25 cellular contexts compared by ENCODE assay signal in the genomic region with DNA sequence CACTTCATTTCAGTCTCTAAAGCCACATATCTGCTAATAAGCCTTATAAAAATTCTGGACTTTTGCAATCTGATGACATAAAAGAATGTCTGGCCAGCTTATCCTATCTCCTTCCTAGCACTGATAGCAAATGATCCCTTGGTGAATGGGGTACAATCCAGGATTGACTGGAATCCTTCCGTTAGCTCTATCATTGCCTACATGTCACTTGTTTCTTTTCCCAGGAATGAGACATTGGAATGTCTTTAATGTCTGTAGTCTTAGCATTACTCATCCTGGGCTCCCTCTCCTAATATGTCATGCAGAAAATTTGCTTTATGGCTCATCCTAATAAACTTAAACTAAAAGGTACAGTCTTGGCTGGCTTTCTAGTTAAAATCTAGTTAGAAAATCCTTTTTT. TPM values are rescaled to one million over a fixed set of nuclear protein-coding genes. Genes with fewer than 3 reads are reported as not detected.
DNase-seq lines count a peak whose midpoint lies in the region; ATAC-seq and TF ChIP-seq lines count a peak whose summit lies in the region.
"Had no signal": no experiment of that assay in that cellular context is flagged by ENCODE, and none has a peak within 500 bp of the region (broad histone marks: within the 10 kb centered on the region; RNA-seq: fewer than 3 reads in every experiment).

No MANE protein-coding gene starts in this region.

- TF ChIP-seq EP300 in SK-N-SH (IDR thresholded peaks at IDR 0.05; ENCODE audit: borderline replicate concordance in 1 of 2, low read depth in 1 of 2, low read length in 1 of 2): no peak

- TF ChIP-seq POLR2A in esophagus squamous epithelium (IDR thresholded peaks at IDR 0.05): no peak

- ATAC-seq in SK-N-SH treated with all-trans-retinoic acid at 6 μM for 48 hours: peak; percentile 65
- ATAC-seq: CD8-positive, alpha-beta T cell; HepG2; lower lobe of right lung; T-helper 17 cell had no signal

- H3K9me3 ChIP-seq in SK-N-SH: no peaks in the 10 kb centered on the region
- H3K9me3 ChIP-seq in hepatocyte (ENCODE audit: low read depth): no peaks in the 10 kb centered on the region
- no peaks in the 10 kb centered on the region for H3K9me3 ChIP-seq in esophagus squamous epithelium
- no peaks in the 10 kb centered on the region for H3K9me3 ChIP-seq in right atrium auricular region
- H3K9me3 ChIP-seq: lower lobe of right lung had no signal

- TF ChIP-seq CTCF in SK-N-SH (IDR thresholded peaks at IDR 0.05) (no peak), hepatocyte (IDR thresholded peaks at IDR 0.05; ENCODE audit: poor library complexity) (no peak), esophagus squamous epithelium (IDR thresholded peaks at IDR 0.05) (no peak), right atrium auricular region (IDR thresholded peaks at IDR 0.05) (no peak)

- intact Hi-C loops in esophagus squamous epithelium (cut with DNase I): no loop called here

- H3K4me2 ChIP-seq in SK-N-SH (no peak overlapping the region), hepatocyte (no peak overlapping the region)

- WGBS in SK-N-SH (ENCODE audit: low lambda C conversion rate): 14% methylated on average over 1 of the region's 1 CpG
- 71% methylated on average over 1 of the region's 1 CpG for WGBS in hepatocyte (ENCODE audit: low lambda C conversion rate, missing lambda C conversion rate)
- WGBS in esophagus squamous epithelium, 2 donors: 56 to 75% methylated on average over 1 of the region's 1 CpG

- H2AFZ ChIP-seq in SK-N-SH (ENCODE audit: low read depth): no peak overlapping the region
- no peak overlapping the region for H2AFZ ChIP-seq in hepatocyte

- no peak for TF ChIP-seq RAD21 in SK-N-SH (IDR thresholded peaks at IDR 0.05; ENCODE audit: low read length)

- H3K4me1 ChIP-seq in SK-N-SH (ENCODE audit: control insufficient read depth in 1 of 2, insufficient read depth in 2 of 2, low read depth in 1 of 2, low read length in 1 of 2): no peaks in the 10 kb centered on the region; a peak in 1 of 4 replicates
- H3K4me1 ChIP-seq in hepatocyte (ENCODE audit: insufficient read depth): no peaks in the 10 kb centered on the region
- no peaks in the 10 kb centered on the region for H3K4me1 ChIP-seq in esophagus squamous epithelium
- no peaks in the 10 kb centered on the region for H3K4me1 ChIP-seq in right atrium auricular region
- H3K4me1 ChIP-seq: lower lobe of right lung, spleen had no signal

- no peak overlapping the region for H3K9ac ChIP-seq in SK-N-SH

- no peaks in the 10 kb centered on the region for H3K9me2 ChIP-seq in SK-N-SH
- no peaks in the 10 kb centered on the region for H3K9me2 ChIP-seq in hepatocyte (replicated peaks; ENCODE audit: insufficient read depth)

- H3K27me3 ChIP-seq in SK-N-SH (ENCODE audit: insufficient read depth) (no peaks in the 10 kb centered on the region), hepatocyte (no peaks in the 10 kb centered on the region), esophagus squamous epithelium (no peaks in the 10 kb centered on the region), right atrium auricular region (no peaks in the 10 kb centered on the region)
- H3K27me3 ChIP-seq: spleen had no signal

- no peaks in the 10 kb centered on the region for H3F3A ChIP-seq in SK-N-SH (replicated peaks; ENCODE audit: insufficient read depth)

- CTCF ChIA-PET in SK-N-SH (lab: Yijun Ruan, JAX): no interaction called here

- H3K36me3 ChIP-seq in SK-N-SH (replicated peaks in 1 of 2; ENCODE audit: control insufficient read depth in 1 of 2, insufficient read depth in 2 of 2, low read length in 1 of 2) (no peaks in the 10 kb centered on the region), hepatocyte (replicated peaks; ENCODE audit: insufficient read depth, low read depth) (no peaks in the 10 kb centered on the region), esophagus squamous epithelium (no peaks in the 10 kb centered on the region), right atrium auricular region (no peaks in the 10 kb centered on the region)
- H3K36me3 ChIP-seq: lower lobe of right lung, spleen had no signal

- H3K79me2 ChIP-seq in SK-N-SH (ENCODE audit: insufficient read depth) (no peaks in the 10 kb centered on the region), hepatocyte (no peaks in the 10 kb centered on the region)

- H3K27ac ChIP-seq in SK-N-SH (ENCODE audit: low read depth in 2 of 2, low read length in 1 of 2): no peak overlapping the region; a peak in 1 of 4 replicates
- H3K27ac ChIP-seq in hepatocyte: no peak overlapping the region
- H3K27ac ChIP-seq in esophagus squamous epithelium: no peak overlapping the region
- H3K27ac ChIP-seq in right atrium auricular region: no peak overlapping the region
- H3K27ac ChIP-seq: 22Rv1, lower lobe of right lung, spleen had no signal

- H3K4me3 ChIP-seq in SK-N-SH (ENCODE audit: low read depth in 2 of 2, low read length in 1 of 2) (no peak overlapping the region), hepatocyte (no peak overlapping the region), esophagus squamous epithelium (no peak overlapping the region), right atrium auricular region (no peak overlapping the region)
- H3K4me3 ChIP-seq: lower lobe of right lung, spleen had no signal

- H4K20me1 ChIP-seq in SK-N-SH (ENCODE audit: insufficient read depth) (no peaks in the 10 kb centered on the region), hepatocyte (ENCODE audit: insufficient read depth, poor library complexity, severe bottlenecking) (no peaks in the 10 kb centered on the region)

- no peak for DNase-seq in SK-N-SH
- peak; percentile 39 for DNase-seq in RKO (ENCODE audit: low spot score)
- DNase-seq in hepatocyte (ENCODE audit: low spot score): peak; percentile 12
- DNase-seq in esophagus squamous epithelium (lab: John Stamatoyannopoulos, UW): no peak
- no peak for DNase-seq in stimulated activated CD8-positive, alpha-beta memory T cell treated with anti-CD3 and anti-CD28 coated beads, Interleukin-4, amount 100 ng/mL, for 48 hours
- no peak for DNase-seq in hippocampal formation (lab: John Stamatoyannopoulos, UW)
- no peak for DNase-seq in right atrium auricular region (ENCODE audit: low spot score)
- DNase-seq: activated B cell treated with CpG ODN at 0.5 μM for 24 hours; activated naive CD8-positive, alpha-beta T cell treated with anti-CD3 and anti-CD28 coated beads, Interleukin-2, amount 10 ng/mL, durations not matched to agents 7 days and 5 days; caudate nucleus; CD8-positive, alpha-beta T cell; foreskin melanocyte; lower lobe of right lung; MV-4-11; naive B cell; NCI-H187 treated with DMSO at 0.1 percent for 48 hours; posterior cingulate gyrus; SHP77; spleen; T-helper 17 cell had no signal

- POLR2A ChIA-PET in SK-N-SH (lab: Yijun Ruan, JAX): no interaction called here

TF ChIP-seq in SK-N-SH treated with all-trans-retinoic acid at 6 μM for 48 hours, 23 proteins besides CTCF, POLR2A, EP300 and RAD21:
- TF ChIP-seq BACH2 (CRISPR knock-in tag; IDR thresholded peaks at IDR 0.05; ENCODE audit: borderline replicate concordance): no peak
- TF ChIP-seq TOX (CRISPR knock-in tag; IDR thresholded peaks at IDR 0.05; ENCODE audit: borderline replicate concordance): peak; percentile 81

TF ChIP-seq in SK-N-SH, 30 proteins besides CTCF, POLR2A, EP300 and RAD21 (continues in another document):
- TF ChIP-seq, protein P1, sequence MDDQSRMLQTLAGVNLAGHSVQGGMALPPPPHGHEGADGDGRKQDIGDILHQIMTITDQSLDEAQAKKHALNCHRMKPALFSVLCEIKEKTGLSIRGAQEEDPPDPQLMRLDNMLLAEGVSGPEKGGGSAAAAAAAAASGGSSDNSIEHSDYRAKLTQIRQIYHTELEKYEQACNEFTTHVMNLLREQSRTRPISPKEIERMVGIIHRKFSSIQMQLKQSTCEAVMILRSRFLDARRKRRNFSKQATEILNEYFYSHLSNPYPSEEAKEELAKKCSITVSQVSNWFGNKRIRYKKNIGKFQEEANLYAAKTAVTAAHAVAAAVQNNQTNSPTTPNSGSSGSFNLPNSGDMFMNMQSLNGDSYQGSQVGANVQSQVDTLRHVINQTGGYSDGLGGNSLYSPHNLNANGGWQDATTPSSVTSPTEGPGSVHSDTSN (IDR thresholded peaks at IDR 0.05): no peak
- TF ChIP-seq GATA2 (CRISPR knock-in tag; IDR thresholded peaks at IDR 0.05) (no peak), RXRA (IDR thresholded peaks at IDR 0.05; ENCODE audit: borderline replicate concordance, low read depth) (no peak), TEAD4 (IDR thresholded peaks at IDR 0.05; ENCODE audit: borderline replicate concordance, insufficient read depth) (no peak), EZH2phosphoT487 (IDR thresholded peaks at IDR 0.05; ENCODE audit: borderline replicate concordance, low read depth) (no peak)
- TF ChIP-seq, protein P2, sequence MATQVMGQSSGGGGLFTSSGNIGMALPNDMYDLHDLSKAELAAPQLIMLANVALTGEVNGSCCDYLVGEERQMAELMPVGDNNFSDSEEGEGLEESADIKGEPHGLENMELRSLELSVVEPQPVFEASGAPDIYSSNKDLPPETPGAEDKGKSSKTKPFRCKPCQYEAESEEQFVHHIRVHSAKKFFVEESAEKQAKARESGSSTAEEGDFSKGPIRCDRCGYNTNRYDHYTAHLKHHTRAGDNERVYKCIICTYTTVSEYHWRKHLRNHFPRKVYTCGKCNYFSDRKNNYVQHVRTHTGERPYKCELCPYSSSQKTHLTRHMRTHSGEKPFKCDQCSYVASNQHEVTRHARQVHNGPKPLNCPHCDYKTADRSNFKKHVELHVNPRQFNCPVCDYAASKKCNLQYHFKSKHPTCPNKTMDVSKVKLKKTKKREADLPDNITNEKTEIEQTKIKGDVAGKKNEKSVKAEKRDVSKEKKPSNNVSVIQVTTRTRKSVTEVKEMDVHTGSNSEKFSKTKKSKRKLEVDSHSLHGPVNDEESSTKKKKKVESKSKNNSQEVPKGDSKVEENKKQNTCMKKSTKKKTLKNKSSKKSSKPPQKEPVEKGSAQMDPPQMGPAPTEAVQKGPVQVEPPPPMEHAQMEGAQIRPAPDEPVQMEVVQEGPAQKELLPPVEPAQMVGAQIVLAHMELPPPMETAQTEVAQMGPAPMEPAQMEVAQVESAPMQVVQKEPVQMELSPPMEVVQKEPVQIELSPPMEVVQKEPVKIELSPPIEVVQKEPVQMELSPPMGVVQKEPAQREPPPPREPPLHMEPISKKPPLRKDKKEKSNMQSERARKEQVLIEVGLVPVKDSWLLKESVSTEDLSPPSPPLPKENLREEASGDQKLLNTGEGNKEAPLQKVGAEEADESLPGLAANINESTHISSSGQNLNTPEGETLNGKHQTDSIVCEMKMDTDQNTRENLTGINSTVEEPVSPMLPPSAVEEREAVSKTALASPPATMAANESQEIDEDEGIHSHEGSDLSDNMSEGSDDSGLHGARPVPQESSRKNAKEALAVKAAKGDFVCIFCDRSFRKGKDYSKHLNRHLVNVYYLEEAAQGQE (IDR thresholded peaks at IDR 0.05; ENCODE audit: low read depth, low read length): no peak

RNA-seq across cellular contexts. Expression of a gene that starts 14.8 kb away (rescaled TPM):
- not detected in 2 replicates for polyA plus RNA-seq in SK-N-SH (2012; rRNA removed)
- polyA plus RNA-seq in SK-N-SH (2012; cell fraction: cytosol; rRNA removed): not detected in 2 replicates
- not detected in 2 replicates for polyA plus RNA-seq in SK-N-SH (2012; cell fraction: nucleus; rRNA removed)
- 5.9 and 6.1 TPM in 2 replicates for total RNA-seq in hepatocyte
- polyA plus RNA-seq in hepatocyte: 1.1 and 1.3 TPM in 2 replicates
- total RNA-seq in esophagus squamous epithelium: 1 to 10 TPM in 1 of 4 donors, under 1 TPM in 3; 0.19 to 1.0 (median 0.70) TPM
- total RNA-seq in right atrium auricular region: 1 to 10 TPM in 1 of 2 donors, under 1 TPM in 1; 0.67 to 1.3 TPM
- total RNA-seq: activated B cell treated with CpG ODN at 0.5 μM for 24 hours; activated CD8-positive, alpha-beta memory T cell treated with anti-CD3 and anti-CD28 coated beads for 36 hours; activated naive CD8-positive, alpha-beta T cell treated with anti-CD3 and anti-CD28 coated beads, Interleukin-2, amount 10 ng/mL, durations not matched to agents 7 days and 5 days; activated T-helper 1 cell treated with anti-CD3 and anti-CD28 coated beads, Interleukin-12 subunit alpha, Interleukin-12 subunit beta, Interleukin-2, Interleukin-4 antibody, amounts not matched to agents 30 ng/mL and 10 ng/mL and 1 ng/mL, durations not matched to agents 14 hours and 24 hours and 36 hours; CD8-positive, alpha-beta T cell; HepG2; T-helper 17 cell had no signal
- polyA plus RNA-seq: HepG2 had no signal

Comparison
In these comparisons a context has a peak if more than half of its experiments do, and no peak if none do; other contexts are left out.
1. DNase-seq: peak in RKO (single experiment) and hepatocyte (single experiment); none in SK-N-SH (single experiment), esophagus squamous epithelium (single experiment), stimulated activated CD8-positive, alpha-beta memory T cell treated with anti-CD3 and anti-CD28 coated beads, Interleukin-4, amount 100 ng/mL, for 48 hours (single experiment), hippocampal formation (0 of 2) and right atrium auricular region (single experiment).